ENCODE assay signal across 1 cellular context in genomic region chr14:50531595-50532501, GRCh38.
A peak's percentile ranks its signal among the peaks of the same experiment; 100 is the strongest.
TF ChIP-seq lines count a peak whose summit lies in the region.

No MANE protein-coding gene starts in this region.

TF ChIP-seq in WTC11, 78 proteins besides CTCF, POLR2A, EP300 and RAD21 (continued from another document):
- TF ChIP-seq FOXP4 (CRISPR knock-in tag; IDR thresholded peaks at IDR 0.05) = 0 out of 2 replicates have a peak, but pooled peaks have one; percentile 33
- TF ChIP-seq SP1 (CRISPR knock-in tag; conservative IDR thresholded peaks at IDR 0.05) = no peak
- peak; percentile 13; the same call in 1 of the 2 replicates for TF ChIP-seq MAX (CRISPR knock-in tag; IDR thresholded peaks at IDR 0.05)
- no peak for TF ChIP-seq ZSCAN18 (CRISPR knock-in tag; IDR thresholded peaks at IDR 0.05)
- no peak for TF ChIP-seq TEAD4 (CRISPR knock-in tag; IDR thresholded peaks at IDR 0.05)
- TF ChIP-seq IRF1 (CRISPR knock-in tag; IDR thresholded peaks at IDR 0.05) = no peak
- TF ChIP-seq ZBTB43 (CRISPR knock-in tag; IDR thresholded peaks at IDR 0.05) = 0 out of 2 replicates have a peak, but pooled peaks have one; percentile 28
- no peak for TF ChIP-seq ZNF263 (CRISPR knock-in tag; IDR thresholded peaks at IDR 0.05; ENCODE audit: low read depth)
- no peak; the same call in none of the 2 replicates for TF ChIP-seq FOXP1 (CRISPR knock-in tag; IDR thresholded peaks at IDR 0.05; ENCODE audit: borderline replicate concordance)
- TF ChIP-seq AR (CRISPR knock-in tag; IDR thresholded peaks at IDR 0.05) = no peak
- peak; percentile 79; the same call in 1 of the 2 replicates for TF ChIP-seq ESRRA (CRISPR knock-in tag; IDR thresholded peaks at IDR 0.05; ENCODE audit: borderline replicate concordance)
- no peak for TF ChIP-seq ZNF396 (CRISPR knock-in tag; IDR thresholded peaks at IDR 0.05; ENCODE audit: borderline replicate concordance)
- 0 out of 2 replicates have a peak, but pooled peaks have one; percentile 36 for TF ChIP-seq MYBL2 (CRISPR knock-in tag; IDR thresholded peaks at IDR 0.05)
- TF ChIP-seq GRHL2 (CRISPR knock-in tag; IDR thresholded peaks at IDR 0.05; ENCODE audit: insufficient replicate concordance, severe bottlenecking) = no peak
- no peak for TF ChIP-seq FOXJ3 (CRISPR knock-in tag; IDR thresholded peaks at IDR 0.05; ENCODE audit: borderline replicate concordance)
